7 cellular contexts compared by ENCODE assay signal in the genomic region with DNA sequence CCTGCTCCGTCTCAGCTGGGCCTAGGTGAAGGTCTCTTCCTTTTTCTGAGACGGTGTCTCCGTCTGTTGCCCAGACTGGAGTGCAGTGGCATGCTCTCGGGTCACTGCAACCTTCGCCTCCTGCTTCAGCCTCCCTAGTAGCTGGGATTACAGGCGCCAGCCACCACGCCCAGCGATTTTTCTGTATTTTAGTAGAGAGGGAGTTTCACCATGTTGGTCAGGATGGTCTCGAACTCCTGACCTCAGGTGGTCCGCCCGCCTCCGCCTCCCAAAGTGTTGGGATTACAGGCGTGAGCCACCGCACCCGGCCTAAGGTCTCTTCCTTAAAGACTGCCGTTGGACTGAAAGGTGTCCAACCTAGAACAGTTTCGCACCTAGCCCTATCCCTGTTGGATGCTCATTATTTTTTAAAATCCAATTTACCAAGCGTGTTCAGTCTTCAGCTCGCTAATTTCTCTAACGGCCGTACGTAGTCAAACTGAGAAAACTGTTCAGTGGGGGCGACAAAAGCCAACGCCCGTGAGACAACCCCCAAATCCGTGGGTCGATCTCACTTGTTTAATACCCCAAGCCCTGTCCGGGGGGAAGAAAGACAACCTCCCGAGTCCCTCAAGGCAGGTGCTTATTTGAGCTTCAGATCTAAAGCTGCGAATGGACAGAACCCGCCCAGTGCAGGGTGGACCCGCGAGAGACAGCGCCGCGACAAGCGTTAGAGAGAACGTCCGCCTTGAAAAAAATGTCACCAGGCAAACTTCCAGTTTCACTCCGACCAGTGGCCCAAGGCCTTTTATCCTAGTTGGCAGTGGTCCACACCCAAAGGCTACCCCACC. TPM values are rescaled to one million over a fixed set of nuclear protein-coding genes. Genes with fewer than 3 reads are reported as not detected.
A peak's percentile ranks its signal among the peaks of the same experiment; 100 is the strongest.
DNase-seq lines count a peak whose midpoint lies in the region; ATAC-seq and TF ChIP-seq lines count a peak whose summit lies in the region.

No MANE protein-coding gene starts in this region.

- no peak for TF ChIP-seq POLR2A in NB4 (IDR thresholded peaks at IDR 0.05; ENCODE audit: extremely low read depth, insufficient read length)

- H3K4me1 ChIP-seq in endodermal cell (ENCODE audit: control insufficient read depth, insufficient read depth, low read length) = no peaks in the 10 kb centered on the region
- peaks cover 39 to 46% of the 10 kb centered on the region in 2 experiments for H3K4me1 ChIP-seq in neutrophil (ENCODE audit: control insufficient read depth in 1 of 2, insufficient read depth in 1 of 2, low read depth in 1 of 2, low read length in 1 of 2)

- H3K9ac ChIP-seq in endodermal cell (ENCODE audit: extremely low read depth, low read length, poor library complexity, severe bottlenecking) = peak overlapping the region; percentile 63

- H3K9me3 Mint-ChIP-seq in endodermal cell = no peaks in the 10 kb centered on the region

- H3K27me3 Mint-ChIP-seq in endodermal cell (ENCODE audit: insufficient read depth) = no peaks in the 10 kb centered on the region

- H3K27me3 ChIP-seq in endodermal cell (ENCODE audit: control insufficient read depth, insufficient read depth, low read length, poor library complexity, severe bottlenecking) (no peaks in the 10 kb centered on the region), neutrophil (no peaks in the 10 kb centered on the region)

- H3K27ac ChIP-seq in endodermal cell (ENCODE audit: low read depth, low read length) (peak overlapping the region; percentile 94), neutrophil (peak overlapping the region; percentile 97)

- H3K27ac Mint-ChIP-seq in endodermal cell = peak overlapping the region; percentile 100

- peak overlapping the region; percentile 88 for H3K4me3 ChIP-seq in NB4 (ENCODE audit: low read depth, low read length)
- peak overlapping the region; percentile 88 for H3K4me3 ChIP-seq in endodermal cell (ENCODE audit: low read length)
- peak overlapping the region; percentile 86 to 87 for H3K4me3 ChIP-seq in neutrophil (ENCODE audit: low read depth in 1 of 2, low read length in 1 of 2)

- no peak for TF ChIP-seq CTCF in NB4 (IDR thresholded peaks at IDR 0.05; ENCODE audit: low read depth, low read length)
- TF ChIP-seq CTCF in endodermal cell (conservative IDR thresholded peaks at IDR 0.05) = no peak
- TF ChIP-seq CTCF in neutrophil (IDR thresholded peaks at IDR 0.05) = peak; percentile 30

- peak overlapping the region; percentile 90 for H3K4me3 Mint-ChIP-seq in endodermal cell

- no peaks in the 10 kb centered on the region for H3K36me3 Mint-ChIP-seq in endodermal cell (ENCODE audit: low read depth)

- ATAC-seq in GM19455 (IDR thresholded peaks at IDR 0.05; ENCODE audit: unreplicated experiment) = peak; percentile 28

- H3K36me3 ChIP-seq in endodermal cell (ENCODE audit: control insufficient read depth, insufficient read depth, low read length) = no peaks in the 10 kb centered on the region
- no peaks in the 10 kb centered on the region for H3K36me3 ChIP-seq in neutrophil

- peaks cover 9% of the 10 kb centered on the region for H3K4me1 Mint-ChIP-seq in endodermal cell

- 56 to 72% methylated on average over 28 to 40 of the region's 40 CpGs for whole genome bisulfite sequencing in endodermal cell (ENCODE audit: insufficient coverage in 1 of 2, insufficient read length in 1 of 2), 2 experiments

- DNase-seq in NB4 (ENCODE audit: low read depth) = no peak
- DNase-seq in endodermal cell = no peak
- no peak for DNase-seq in Kasumi-1 (lab: John Stamatoyannopoulos, UW)
- no peak for DNase-seq in HT-29 (ENCODE audit: low spot score)
- DNase-seq in stimulated activated CD8-positive, alpha-beta memory T cell treated with anti-CD3 and anti-CD28 coated beads, Interleukin-4, amount 100 ng/mL, for 48 hours = no peak

- H3K9me3 ChIP-seq in endodermal cell (ENCODE audit: control insufficient read depth, low read length) (no peaks in the 10 kb centered on the region), neutrophil (no peaks in the 10 kb centered on the region)

RNA-seq across cellular contexts. Expression of gene OXSR1, which starts 1.0 kb away (rescaled TPM):
- total RNA-seq in endodermal cell = 10 to 100 TPM; 41.9 to 55.5 TPM
- 51.1 TPM for polyA plus RNA-seq in endodermal cell (2013, experiment 1 of 2)
- 48.7 TPM for polyA plus RNA-seq in endodermal cell (2013, experiment 2 of 2)
- 11.8 and 12.9 TPM in 2 replicates for total RNA-seq in HT-29 (2014; rRNA removed; shearing (Covaris generic))

RNA-seq across cellular contexts. Expression of gene MYD88, which starts 25.9 kb away (rescaled TPM):
- 10 to 100 TPM; 16.2 to 18.8 TPM for total RNA-seq in endodermal cell
- 21.5 TPM for polyA plus RNA-seq in endodermal cell (2013, experiment 1 of 2)
- polyA plus RNA-seq in endodermal cell (2013, experiment 2 of 2) = 22.1 TPM
- total RNA-seq in HT-29 (2014; rRNA removed; shearing (Covaris generic)) = 5.5 and 11.9 TPM in 2 replicates

RNA-seq across cellular contexts. Expression of gene ACAA1, which starts 27.4 kb away (rescaled TPM):
- total RNA-seq in endodermal cell = 10 to 100 TPM; 40.1 to 43.7 TPM
- 26.1 TPM for polyA plus RNA-seq in endodermal cell (2013, experiment 1 of 2)
- 20.7 TPM for polyA plus RNA-seq in endodermal cell (2013, experiment 2 of 2)
- total RNA-seq in HT-29 (2014; rRNA removed; shearing (Covaris generic)) = 71.9 and 84.7 TPM in 2 replicates
